ENCODE assay signal across 18 cellular contexts in genomic region chr15:66747866-66748265, GRCh38. TPM values are rescaled to one million over a fixed set of nuclear protein-coding genes. Genes with fewer than 3 reads are reported as not detected.
DNase-seq lines count a peak whose midpoint lies in the region; ATAC-seq and TF ChIP-seq lines count a peak whose summit lies in the region.
"Had no signal": no experiment of that assay in that cellular context is flagged by ENCODE, and none has a peak within 500 bp of the region (broad histone marks: within the 10 kb centered on the region; RNA-seq: fewer than 3 reads in every experiment).

No MANE protein-coding gene starts in this region.

- no peaks in the 10 kb centered on the region for H4K20me1 ChIP-seq in HCT116 (ENCODE audit: insufficient read depth)

- no peaks in the 10 kb centered on the region for H3K9me2 ChIP-seq in HCT116 (ENCODE audit: insufficient read depth)

- no peaks in the 10 kb centered on the region for H3K9me3 Mint-ChIP-seq in type B pancreatic cell
- H3K9me3 Mint-ChIP-seq: activated naive CD8-positive, alpha-beta T cell treated with anti-CD3 and anti-CD28 coated beads, Interleukin-2, amount 50 U/mL, for 24 hours; stimulated activated naive CD8-positive, alpha-beta T cell treated with anti-CD3 and anti-CD28 coated beads, Interleukin-15, amount 100 ng/mL, for 72 hours; T-cell had no signal

- TF ChIP-seq RAD21 in HCT116 (IDR thresholded peaks at IDR 0.05; ENCODE audit: low read depth), result no peak

- peak overlapping the region; percentile 70 for H3K27ac Mint-ChIP-seq in type B pancreatic cell
- H3K27ac Mint-ChIP-seq: activated CD8-positive, alpha-beta T cell treated with anti-CD3 and anti-CD28 coated beads, Interleukin-2, amount 10 ng/mL, durations not matched to agents 7 days and 5 days; activated naive CD8-positive, alpha-beta T cell treated with anti-CD3 and anti-CD28 coated beads, Interleukin-2, amount 50 U/mL, for 24 hours; T-cell had no signal

- no TSS peak for BruUV-seq in HCT116 (replicated peaks; lab: Mats Ljungman, UMichigan)

- H3K4me1 ChIP-seq in HCT116 (ENCODE audit: control insufficient read depth in 1 of 2, insufficient read depth in 2 of 2, low read length in 2 of 2) (peaks cover 82 to 84% of the 10 kb centered on the region in 2 experiments), ascending aorta (peaks cover 18 to 73% of the 10 kb centered on the region in 2 donors), mesodermal cell (ENCODE audit: control insufficient read depth, insufficient read depth, low read length, poor library complexity, severe bottlenecking) (peaks cover 65% of the 10 kb centered on the region), esophagus muscularis mucosa (peaks cover 66 to 82% (median 79%) of the 10 kb centered on the region in 4 donors)

- TF ChIP-seq CTCF in HCT116 (IDR thresholded peaks at IDR 0.05 in 2 of 3, conservative IDR thresholded peaks at IDR 0.05 in 1 of 3; ENCODE audit: borderline replicate concordance in 1 of 3, insufficient read depth in 1 of 3, low read depth in 2 of 3, low read length in 2 of 3), result no peak
- TF ChIP-seq CTCF in ascending aorta (IDR thresholded peaks at IDR 0.05), result no peak
- no peak for TF ChIP-seq CTCF in type B pancreatic cell (conservative IDR thresholded peaks at IDR 0.05)
- no peak for TF ChIP-seq CTCF in esophagus muscularis mucosa (IDR thresholded peaks at IDR 0.05)

- 88 to 100% methylated on average over 2 to 3 of the region's 3 CpGs for WGBS in mesodermal cell (ENCODE audit: insufficient coverage in 2 of 2), 2 experiments
- WGBS in esophagus muscularis mucosa, result 92% methylated on average over 3 of the region's 3 CpGs

- TF ChIP-seq POLR2A in HCT116 (IDR thresholded peaks at IDR 0.05; ENCODE audit: borderline replicate concordance, extremely low read depth, insufficient read depth, insufficient read length) (no peak), esophagus muscularis mucosa (IDR thresholded peaks at IDR 0.05; ENCODE audit: low read depth) (no peak)

- TF ChIP-seq EP300 in esophagus muscularis mucosa (IDR thresholded peaks at IDR 0.05), result no peak

- no peaks in the 10 kb centered on the region for H3K27me3 Mint-ChIP-seq in type B pancreatic cell
- H3K27me3 Mint-ChIP-seq: activated naive CD8-positive, alpha-beta T cell treated with anti-CD3 and anti-CD28 coated beads, Interleukin-2, amount 50 U/mL, for 24 hours; stimulated activated naive CD8-positive, alpha-beta T cell treated with anti-CD3 and anti-CD28 coated beads, Interleukin-15, amount 100 ng/mL, for 72 hours had no signal

- H3K9ac ChIP-seq in HCT116 (ENCODE audit: low read length), result peak overlapping the region; percentile 34; the same call in 1 of the 2 replicates

- intact Hi-C loops in HCT116 (cut with micrococcal nuclease) (no loop called here), ascending aorta (cut with DNase I) (loop anchor here (2.0 kb wide), 1 partner anchor 75 kb away; no protein-coding TSS in a partner anchor), esophagus muscularis mucosa (cut with DNase I) (no loop called here)

- ATAC-seq in HCT116, result no peak
- ATAC-seq in HG03571 (IDR thresholded peaks at IDR 0.05; ENCODE audit: unreplicated experiment), result no peak
- no peak for ATAC-seq in GM21447 (IDR thresholded peaks at IDR 0.05; ENCODE audit: unreplicated experiment)
- ATAC-seq: activated CD8-positive, alpha-beta T cell treated with anti-CD3 and anti-CD28 coated beads, Interleukin-2, amount 10 ng/mL, durations not matched to agents 7 days and 5 days; activated naive CD8-positive, alpha-beta T cell treated with anti-CD3 and anti-CD28 coated beads, Interleukin-2, amount 50 U/mL, for 24 hours; K562; stimulated activated naive CD8-positive, alpha-beta T cell treated with anti-CD3 and anti-CD28 coated beads, Interleukin-15, amount 100 ng/mL, for 72 hours; T-cell had no signal

- no peak overlapping the region for H2AFZ ChIP-seq in HCT116 (ENCODE audit: low read depth, low read length, poor library complexity, severe bottlenecking)

- H3K36me3 Mint-ChIP-seq in type B pancreatic cell, result peaks cover 7% of the 10 kb centered on the region
- H3K36me3 Mint-ChIP-seq: T-cell had no signal

- no peaks in the 10 kb centered on the region for H3K79me2 ChIP-seq in HCT116 (ENCODE audit: insufficient read depth, low read length)

- H3K9me3 ChIP-seq in HCT116 (ENCODE audit: control insufficient read depth in 1 of 2, insufficient read depth in 1 of 2, low read depth in 1 of 2, low read length in 2 of 2) (no peaks in the 10 kb centered on the region), ascending aorta (no peaks in the 10 kb centered on the region), mesodermal cell (ENCODE audit: control insufficient read depth, low read length) (no peaks in the 10 kb centered on the region), esophagus muscularis mucosa (no peaks in the 10 kb centered on the region)

- RAD21 ChIA-PET in HCT116 (lab: Charles Lee; ENCODE audit: low non-redundant PET in 1 of 2, low total read pairs in 2 of 2, uncharacterized antibody in 2 of 2, unreplicated experiment in 2 of 2), result no interaction called here

- no peaks in the 10 kb centered on the region for H3K36me3 ChIP-seq in HCT116 (ENCODE audit: control insufficient read depth in 1 of 2, insufficient read depth in 2 of 2, low read length in 2 of 2)
- no peaks in the 10 kb centered on the region for H3K36me3 ChIP-seq in ascending aorta
- H3K36me3 ChIP-seq in mesodermal cell (ENCODE audit: control insufficient read depth, insufficient read depth, low read length), result peaks cover 99% of the 10 kb centered on the region
- H3K36me3 ChIP-seq in esophagus muscularis mucosa, result no peaks in the 10 kb centered on the region

- H3K4me3 Mint-ChIP-seq in type B pancreatic cell, result peak overlapping the region; percentile 53
- H3K4me3 Mint-ChIP-seq: activated CD8-positive, alpha-beta T cell treated with anti-CD3 and anti-CD28 coated beads, Interleukin-2, amount 10 ng/mL, durations not matched to agents 7 days and 5 days; activated naive CD8-positive, alpha-beta T cell treated with anti-CD3 and anti-CD28 coated beads, Interleukin-2, amount 50 U/mL, for 24 hours; stimulated activated naive CD8-positive, alpha-beta T cell treated with anti-CD3 and anti-CD28 coated beads, Interleukin-15, amount 100 ng/mL, for 72 hours; T-cell had no signal

- peak overlapping the region; percentile 52 for H3K4me2 ChIP-seq in HCT116 (ENCODE audit: low read length)

- DNase-seq in HCT116 (ENCODE audit: low read depth, low spot score) (no peak), ascending aorta (ENCODE audit: low spot score in 2 of 2) (no peak), type B pancreatic cell (ENCODE audit: extremely low spot score, unreplicated experiment) (no peak), esophagus muscularis mucosa (ENCODE audit: extremely low spot score) (no peak)
- DNase-seq: activated CD8-positive, alpha-beta T cell treated with anti-CD3 and anti-CD28 coated beads, Interleukin-2, amount 10 ng/mL, durations not matched to agents 7 days and 5 days; activated naive CD8-positive, alpha-beta T cell treated with anti-CD3 and anti-CD28 coated beads, Interleukin-2, amount 50 U/mL, for 24 hours; DMS 273 treated with DMSO at 0.1 percent for 48 hours; NCI-H1092; NCI-H2171; retina; RPMI8226; stimulated activated naive CD8-positive, alpha-beta T cell treated with anti-CD3 and anti-CD28 coated beads, Interleukin-15, amount 100 ng/mL, for 72 hours; T-cell had no signal

- POLR2A ChIA-PET in HCT116 (lab: Charles Lee), result interaction anchor here (1.3 kb wide), 1 partner anchor 18 kb away, joined by 3 read pairs; no protein-coding TSS in a partner anchor

- peaks cover 62% of the 10 kb centered on the region for H3K4me1 Mint-ChIP-seq in type B pancreatic cell (ENCODE audit: unreplicated experiment)

- CTCF ChIA-PET in HCT116 (lab: Charles Lee), result no interaction called here

- peak overlapping the region; percentile 54 for H3K27ac ChIP-seq in HCT116 (ENCODE audit: low read depth, low read length)
- peak overlapping the region; percentile 71 to 83 for H3K27ac ChIP-seq in ascending aorta
- H3K27ac ChIP-seq in mesodermal cell (ENCODE audit: low read depth, low read length, severe bottlenecking), result peak overlapping the region; percentile 49
- H3K27ac ChIP-seq in esophagus muscularis mucosa (replicated peaks in 1 of 4), result peak overlapping the region in 1 of 4 donors; percentile 29
- H3K27ac ChIP-seq: HL-60 had no signal

- H3K27me3 ChIP-seq in HCT116 (ENCODE audit: insufficient read depth, low read length), result no peaks in the 10 kb centered on the region
- no peaks in the 10 kb centered on the region for H3K27me3 ChIP-seq in ascending aorta
- no peaks in the 10 kb centered on the region for H3K27me3 ChIP-seq in esophagus muscularis mucosa

- H3K4me3 ChIP-seq in HCT116 (replicated peaks in 1 of 2; ENCODE audit: low read depth in 1 of 2, low read length in 2 of 2) (peak overlapping the region in 1 of 2 experiments; percentile 0; a peak in 1 of 4 replicates), ascending aorta (peak overlapping the region in 1 of 2 donors; percentile 4), mesodermal cell (ENCODE audit: extremely low read depth, insufficient read depth, low read length, poor library complexity, severe bottlenecking) (no peak overlapping the region), esophagus muscularis mucosa (no peak overlapping the region)
- H3K4me3 ChIP-seq: K562 had no signal

TF ChIP-seq in HCT116, 20 proteins besides CTCF, POLR2A, EP300 and RAD21 (continues in another document):
- TF ChIP-seq EZH2 (IDR thresholded peaks at IDR 0.05) (no peak), JUND (IDR thresholded peaks at IDR 0.05) (no peak), MAX (IDR thresholded peaks at IDR 0.05) (no peak), POLR2AphosphoS5 (IDR thresholded peaks at IDR 0.05; ENCODE audit: low read depth, low read length) (no peak), EGR1 (IDR thresholded peaks at IDR 0.05; ENCODE audit: low read depth) (no peak)

RNA-seq across cellular contexts. Expression of gene SMAD6, which starts 45.8 kb away (rescaled TPM):
- total RNA-seq in HCT116 (2021; ENCODE audit: unreplicated experiment) (6.6 TPM), ascending aorta (140 TPM), type B pancreatic cell (ENCODE audit: low replicate concordance) (27.0 and 31.7 TPM in 2 replicates), esophagus muscularis mucosa (10 to 100 TPM in 3 of 4 donors, 1 to 10 TPM in 1; 9.4 to 18.9 (median 14.3) TPM)
- 2.9 and 3.0 TPM in 2 replicates for polyA plus RNA-seq in HCT116 (2012)
- 111 TPM for polyA plus RNA-seq in mesodermal cell (2013, experiment 1 of 2)
- polyA plus RNA-seq in mesodermal cell (2013, experiment 2 of 2), result 96.8 TPM
